8 cellular contexts compared by ENCODE assay signal in genomic region chr19:8308891-8309291, GRCh38. TPM values are rescaled to one million over a fixed set of nuclear protein-coding genes. Genes with fewer than 3 reads are reported as not detected.
DNase-seq lines count a peak whose midpoint lies in the region; ATAC-seq, FAIRE-seq and TF ChIP-seq lines count a peak whose summit lies in the region.

No MANE protein-coding gene starts in this region.

- H3K4me3 ChIP-seq in mesendoderm (ENCODE audit: low read length): no peak overlapping the region

- TF ChIP-seq POLR2A in GM12892 (IDR thresholded peaks at IDR 0.05; ENCODE audit: low read depth, low read length): no peak

- H3K56ac ChIP-seq in mesendoderm (ENCODE audit: low read length): peak overlapping the region; percentile 64

- peak overlapping the region; percentile 78 for H3K4me3 Mint-ChIP-seq in activated CD4-positive, alpha-beta T cell treated with anti-CD3 and anti-CD28 coated beads, Interleukin-2, amount 10 ng/mL, durations not matched to agents 7 days and 5 days
- H3K4me3 Mint-ChIP-seq in MCF 10A (ENCODE audit: unreplicated experiment): peak overlapping the region; percentile 86
- peak overlapping the region; percentile 95 for H3K4me3 Mint-ChIP-seq in type B pancreatic cell

- peaks cover 2% of the 10 kb centered on the region for H3K79me2 ChIP-seq in mesendoderm (ENCODE audit: control insufficient read depth, insufficient read depth, low read length)

- H3K36me3 Mint-ChIP-seq in activated CD4-positive, alpha-beta T cell treated with anti-CD3 and anti-CD28 coated beads, Interleukin-2, amount 10 ng/mL, durations not matched to agents 7 days and 5 days (ENCODE audit: low read depth): peaks cover 22% of the 10 kb centered on the region
- H3K36me3 Mint-ChIP-seq in MCF 10A (ENCODE audit: insufficient read depth, unreplicated experiment): peaks cover 45% of the 10 kb centered on the region
- H3K36me3 Mint-ChIP-seq in type B pancreatic cell: peaks cover 3% of the 10 kb centered on the region

- no peak overlapping the region for H4K8ac ChIP-seq in mesendoderm (ENCODE audit: low read depth, low read length)

- H3K36me3 ChIP-seq in mesendoderm (ENCODE audit: control insufficient read depth, insufficient read depth, low read length): no peaks in the 10 kb centered on the region

- H3K27ac Mint-ChIP-seq in activated CD4-positive, alpha-beta T cell treated with anti-CD3 and anti-CD28 coated beads, Interleukin-2, amount 10 ng/mL, durations not matched to agents 7 days and 5 days: peak overlapping the region; percentile 79
- peak overlapping the region; percentile 9 for H3K27ac Mint-ChIP-seq in MCF 10A (ENCODE audit: low read depth, unreplicated experiment)
- H3K27ac Mint-ChIP-seq in type B pancreatic cell: peak overlapping the region; percentile 73

- no CpG with 5 or more reads among the region's 17 CpGs for WGBS in mesendoderm (ENCODE audit: extremely low coverage, insufficient coverage, low lambda C conversion rate)

- TF ChIP-seq CTCF in MCF 10A (IDR thresholded peaks at IDR 0.05; ENCODE audit: unreplicated experiment) (no peak), type B pancreatic cell (conservative IDR thresholded peaks at IDR 0.05) (no peak)

- peak overlapping the region; percentile 73 for H3K9ac ChIP-seq in mesendoderm (ENCODE audit: low read length)

- no peak overlapping the region for H2BK5ac ChIP-seq in mesendoderm (ENCODE audit: low read length)

- H3K23ac ChIP-seq in mesendoderm (ENCODE audit: low read length): no peak overlapping the region

- no peak for DNase-seq in activated CD4-positive, alpha-beta T cell treated with anti-CD3 and anti-CD28 coated beads, Interleukin-2, amount 10 ng/mL, durations not matched to agents 7 days and 5 days
- DNase-seq in activated CD4-positive, alpha-beta T cell treated with anti-CD3 and anti-CD28 coated beads for 4 hours: no peak
- DNase-seq in MCF 10A (ENCODE audit: unreplicated experiment) (no peak), mesendoderm (no peak), type B pancreatic cell (ENCODE audit: extremely low spot score, unreplicated experiment) (peak; percentile 47), GM12892 (ENCODE audit: insufficient read length) (no peak)

- no peak overlapping the region for H2AK5ac ChIP-seq in mesendoderm (ENCODE audit: low read length)

- H3K27me3 ChIP-seq in mesendoderm (ENCODE audit: insufficient read depth, low read length, poor library complexity): no peaks in the 10 kb centered on the region

- intact Hi-C loops in MCF 10A (cut with micrococcal nuclease): no loop called here

- no peak overlapping the region for H3K4me2 ChIP-seq in mesendoderm (ENCODE audit: low read length)

- H3K18ac ChIP-seq in mesendoderm (ENCODE audit: low read length): no peak overlapping the region

- H3K4ac ChIP-seq in mesendoderm (ENCODE audit: low read depth, low read length): no peak overlapping the region

- CTCF ChIA-PET in activated CD4-positive, alpha-beta T cell treated with anti-CD3 and anti-CD28 coated beads, Interleukin-2, amount 10 ng/mL, durations not matched to agents 7 days and 5 days (lab: Charles Lee): no interaction called here
- CTCF ChIA-PET in MCF 10A (lab: Yijun Ruan, JAX): interaction anchor here (0.6 to 1.2 kb wide), 3 partner anchors 273 to 1480 kb away, joined by 3 to 4 read pairs (median 3); no protein-coding TSS in a partner anchor

- H3K4me1 ChIP-seq in mesendoderm (ENCODE audit: control insufficient read depth, low read depth, low read length): no peaks in the 10 kb centered on the region

- peaks cover 6% of the 10 kb centered on the region for H3K79me1 ChIP-seq in mesendoderm (ENCODE audit: low read length)

- no peaks in the 10 kb centered on the region for H3K27me3 Mint-ChIP-seq in activated CD4-positive, alpha-beta T cell treated with anti-CD3 and anti-CD28 coated beads, Interleukin-2, amount 10 ng/mL, durations not matched to agents 7 days and 5 days
- H3K27me3 Mint-ChIP-seq in MCF 10A (ENCODE audit: insufficient read depth, unreplicated experiment) (no peaks in the 10 kb centered on the region), type B pancreatic cell (peaks cover 3% of the 10 kb centered on the region)

- ATAC-seq in GM19035 (IDR thresholded peaks at IDR 0.05; ENCODE audit: unreplicated experiment) (no peak), GM21717 (IDR thresholded peaks at IDR 0.05; ENCODE audit: unreplicated experiment) (no peak)

- no TSS peak for BruUV-seq in MCF 10A (replicated peaks; lab: Mats Ljungman, UMichigan)

- POLR2A ChIA-PET in activated CD4-positive, alpha-beta T cell treated with anti-CD3 and anti-CD28 coated beads, Interleukin-2, amount 10 ng/mL, durations not matched to agents 7 days and 5 days (lab: Charles Lee): no interaction called here
- POLR2A ChIA-PET in MCF 10A (lab: Yijun Ruan, JAX): interaction anchor here (1.1 to 4.7 kb wide), 2 partner anchors 12 to 134 kb away, joined by 4 to 30 read pairs; partner anchors contain the start of genes NDUFA7 and RPS28

- H2BK120ac ChIP-seq in mesendoderm (ENCODE audit: low read depth, low read length): no peak overlapping the region

- no peak overlapping the region for H2BK15ac ChIP-seq in mesendoderm (replicated peaks; ENCODE audit: low read depth)

- peaks cover 35% of the 10 kb centered on the region for H3K4me1 Mint-ChIP-seq in activated CD4-positive, alpha-beta T cell treated with anti-CD3 and anti-CD28 coated beads, Interleukin-2, amount 10 ng/mL, durations not matched to agents 7 days and 5 days
- peaks cover 15% of the 10 kb centered on the region for H3K4me1 Mint-ChIP-seq in MCF 10A (ENCODE audit: insufficient read depth, unreplicated experiment)
- peaks cover 13% of the 10 kb centered on the region for H3K4me1 Mint-ChIP-seq in type B pancreatic cell (ENCODE audit: unreplicated experiment)

- H4K5ac ChIP-seq in mesendoderm (ENCODE audit: low read length): no peak overlapping the region

- H3K9me3 Mint-ChIP-seq in activated CD4-positive, alpha-beta T cell treated with anti-CD3 and anti-CD28 coated beads, Interleukin-2, amount 10 ng/mL, durations not matched to agents 7 days and 5 days: no peaks in the 10 kb centered on the region
- no peaks in the 10 kb centered on the region for H3K9me3 Mint-ChIP-seq in MCF 10A (ENCODE audit: unreplicated experiment)
- no peaks in the 10 kb centered on the region for H3K9me3 Mint-ChIP-seq in type B pancreatic cell

- H3K27ac ChIP-seq in mesendoderm (ENCODE audit: low read depth, low read length): no peak overlapping the region

- FAIRE-seq in GM12892 (lab: Jason Lieb, UNC): no peak

RNA-seq across cellular contexts. Expression of gene CD320, which starts 0.7 kb away (rescaled TPM):
- total RNA-seq in activated CD4-positive, alpha-beta T cell treated with anti-CD3 and anti-CD28 coated beads, Interleukin-2, amount 10 ng/mL, durations not matched to agents 7 days and 5 days: 10 to 100 TPM; 32.1 to 36.3 TPM
- total RNA-seq in MCF 10A (2022): 39.2 and 68.8 TPM in 2 replicates
- 44.9 TPM for polyA plus RNA-seq in mesendoderm (2013, experiment 1 of 2)
- 45.2 TPM for polyA plus RNA-seq in mesendoderm (2013, experiment 2 of 2)
- 22.7 and 52.3 TPM in 2 replicates for total RNA-seq in type B pancreatic cell (ENCODE audit: low replicate concordance)
- polyA plus RNA-seq in GM12892 (2012; ENCODE audit: missing spikeins): 20.9 TPM

RNA-seq across cellular contexts. Expression of gene NDUFA7, which starts 12.3 kb away (rescaled TPM):
- 10 to 100 TPM; 61.8 to 65.6 TPM for total RNA-seq in activated CD4-positive, alpha-beta T cell treated with anti-CD3 and anti-CD28 coated beads, Interleukin-2, amount 10 ng/mL, durations not matched to agents 7 days and 5 days
- total RNA-seq in MCF 10A (2022): 83.2 and 91.8 TPM in 2 replicates
- polyA plus RNA-seq in mesendoderm (2013, experiment 1 of 2): 140 TPM
- 141 TPM for polyA plus RNA-seq in mesendoderm (2013, experiment 2 of 2)
- 46.8 and 52.5 TPM in 2 replicates for total RNA-seq in type B pancreatic cell (ENCODE audit: low replicate concordance)
- 74.5 TPM for polyA plus RNA-seq in GM12892 (2012; ENCODE audit: missing spikeins)

RNA-seq across cellular contexts. Expression of gene RPS28, which starts 12.4 kb away (rescaled TPM):
- 1,000 to 10,000 TPM; 1,480 to 2,023 TPM for total RNA-seq in activated CD4-positive, alpha-beta T cell treated with anti-CD3 and anti-CD28 coated beads, Interleukin-2, amount 10 ng/mL, durations not matched to agents 7 days and 5 days
- total RNA-seq in MCF 10A (2022) (2,247 and 2,362 TPM in 2 replicates), type B pancreatic cell (ENCODE audit: low replicate concordance) (1,715 and 2,131 TPM in 2 replicates)
- polyA plus RNA-seq in mesendoderm (2013, experiment 1 of 2): 1,804 TPM
- 1,761 TPM for polyA plus RNA-seq in mesendoderm (2013, experiment 2 of 2)
- polyA plus RNA-seq in GM12892 (2012; ENCODE audit: missing spikeins): 1,952 TPM

RNA-seq across cellular contexts. Expression of gene KANK3, which starts 34.2 kb away (rescaled TPM):
- 1 to 10 TPM; 1.3 to 2.7 TPM for total RNA-seq in activated CD4-positive, alpha-beta T cell treated with anti-CD3 and anti-CD28 coated beads, Interleukin-2, amount 10 ng/mL, durations not matched to agents 7 days and 5 days
- total RNA-seq in MCF 10A (2022) (0.79 and 1.2 TPM in 2 replicates), type B pancreatic cell (ENCODE audit: low replicate concordance) (1.6 and 3.1 TPM in 2 replicates)
- polyA plus RNA-seq in mesendoderm (2013, experiment 1 of 2): 0.41 TPM
- 0.50 TPM for polyA plus RNA-seq in mesendoderm (2013, experiment 2 of 2)
- not detected for polyA plus RNA-seq in GM12892 (2012; ENCODE audit: missing spikeins)

RNA-seq across cellular contexts. Expression of gene ANGPTL4, which starts 55.1 kb away (rescaled TPM):
- total RNA-seq in activated CD4-positive, alpha-beta T cell treated with anti-CD3 and anti-CD28 coated beads, Interleukin-2, amount 10 ng/mL, durations not matched to agents 7 days and 5 days: not detected
- total RNA-seq in MCF 10A (2022): 12.6 and 32.8 TPM in 2 replicates
- polyA plus RNA-seq in mesendoderm (2013, experiment 1 of 2): 0.22 TPM
- 0.18 TPM for polyA plus RNA-seq in mesendoderm (2013, experiment 2 of 2)
- 4.2 and 4.7 TPM in 2 replicates for total RNA-seq in type B pancreatic cell (ENCODE audit: low replicate concordance)
- not detected for polyA plus RNA-seq in GM12892 (2012; ENCODE audit: missing spikeins)

Comparison
In these comparisons a context has a peak if more than half of its experiments do, and no peak if none do; other contexts are left out.
1. H3K27ac Mint-ChIP-seq: peak in every context shown above with its lines; median percentile 79 in activated CD4-positive, alpha-beta T cell treated with anti-CD3 and anti-CD28 coated beads, Interleukin-2, amount 10 ng/mL, durations not matched to agents 7 days and 5 days; 73 in type B pancreatic cell; 9 in MCF 10A.